ENCODE assay signal across 8 cellular contexts in genomic region chr7:138478499-138478908, GRCh38. TPM values are rescaled to one million over a fixed set of nuclear protein-coding genes. Genes with fewer than 3 reads are reported as not detected.
A peak's percentile ranks its signal among the peaks of the same experiment; 100 is the strongest.
DNase-seq lines count a peak whose midpoint lies in the region; ATAC-seq, FAIRE-seq and TF ChIP-seq lines count a peak whose summit lies in the region.

No MANE protein-coding gene starts in this region.

- peaks cover 66% of the 10 kb centered on the region for H3K4me1 Mint-ChIP-seq in activated naive CD8-positive, alpha-beta T cell (ENCODE audit: low read depth)
- peaks cover 47% of the 10 kb centered on the region for H3K4me1 Mint-ChIP-seq in activated naive CD8-positive, alpha-beta T cell treated with anti-CD3 and anti-CD28 coated beads for 36 hours
- peaks cover 36% of the 10 kb centered on the region for H3K4me1 Mint-ChIP-seq in type B pancreatic cell (ENCODE audit: unreplicated experiment)

- H3K9me3 Mint-ChIP-seq in activated naive CD8-positive, alpha-beta T cell (ENCODE audit: low read depth): no peaks in the 10 kb centered on the region
- peaks cover 3% of the 10 kb centered on the region for H3K9me3 Mint-ChIP-seq in activated naive CD8-positive, alpha-beta T cell treated with anti-CD3 and anti-CD28 coated beads for 36 hours
- no peaks in the 10 kb centered on the region for H3K9me3 Mint-ChIP-seq in type B pancreatic cell

- TF ChIP-seq CTCF in type B pancreatic cell (conservative IDR thresholded peaks at IDR 0.05): no peak

- H3K27ac Mint-ChIP-seq in activated naive CD8-positive, alpha-beta T cell: peak overlapping the region; percentile 16
- H3K27ac Mint-ChIP-seq in activated naive CD8-positive, alpha-beta T cell treated with anti-CD3 and anti-CD28 coated beads for 36 hours: no peak overlapping the region
- peak overlapping the region; percentile 25 for H3K27ac Mint-ChIP-seq in type B pancreatic cell

- peaks cover 5% of the 10 kb centered on the region for H3K36me3 Mint-ChIP-seq in activated naive CD8-positive, alpha-beta T cell
- peaks cover 8% of the 10 kb centered on the region for H3K36me3 Mint-ChIP-seq in activated naive CD8-positive, alpha-beta T cell treated with anti-CD3 and anti-CD28 coated beads for 36 hours
- H3K36me3 Mint-ChIP-seq in type B pancreatic cell: peaks cover 20% of the 10 kb centered on the region

- H3K27me3 Mint-ChIP-seq in activated naive CD8-positive, alpha-beta T cell: no peaks in the 10 kb centered on the region
- no peaks in the 10 kb centered on the region for H3K27me3 Mint-ChIP-seq in activated naive CD8-positive, alpha-beta T cell treated with anti-CD3 and anti-CD28 coated beads for 36 hours
- H3K27me3 Mint-ChIP-seq in type B pancreatic cell: no peaks in the 10 kb centered on the region

- DNase-seq in activated naive CD8-positive, alpha-beta T cell treated with anti-CD3 and anti-CD28 coated beads for 36 hours: no peak
- DNase-seq in OCI-M1 (lab: John Stamatoyannopoulos, UW) (peak; percentile 12), type B pancreatic cell (ENCODE audit: extremely low spot score, unreplicated experiment) (no peak), GF-D8 (lab: John Stamatoyannopoulos, UW) (no peak), urothelium cell line (ENCODE audit: low spot score) (no peak), HK-2 (ENCODE audit: unreplicated experiment) (no peak)

- ATAC-seq in HG03025 (IDR thresholded peaks at IDR 0.05; ENCODE audit: low FRiP score, unreplicated experiment): peak; percentile 55

- FAIRE-seq in urothelium cell line (lab: Jason Lieb, UNC): no peak

- no peak overlapping the region for H3K4me3 Mint-ChIP-seq in activated naive CD8-positive, alpha-beta T cell
- H3K4me3 Mint-ChIP-seq in activated naive CD8-positive, alpha-beta T cell treated with anti-CD3 and anti-CD28 coated beads for 36 hours: no peak overlapping the region
- no peak overlapping the region for H3K4me3 Mint-ChIP-seq in type B pancreatic cell

RNA-seq across cellular contexts. Expression of gene TRIM24, which starts 18.4 kb away (rescaled TPM):
- total RNA-seq in activated naive CD8-positive, alpha-beta T cell treated with anti-CD3 and anti-CD28 coated beads for 36 hours: 10 to 100 TPM; 15.5 to 17.9 TPM
- 64.7 and 66.8 TPM in 2 replicates for total RNA-seq in type B pancreatic cell (ENCODE audit: low replicate concordance)
